Comparison of ENCODE assay signal across 8 cellular contexts in genomic region chr2:42095923-42096408, GRCh38. TPM values are rescaled to one million over a fixed set of nuclear protein-coding genes. Genes with fewer than 3 reads are reported as not detected.
DNase-seq lines count a peak whose midpoint lies in the region; ATAC-seq, FAIRE-seq and TF ChIP-seq lines count a peak whose summit lies in the region.

No MANE protein-coding gene starts in this region.

- no peaks in the 10 kb centered on the region for H4K20me1 ChIP-seq in HepG2 (ENCODE audit: insufficient read depth, low read length)

- no peaks in the 10 kb centered on the region for H3K36me3 ChIP-seq in HepG2 (replicated peaks in 1 of 2; ENCODE audit: control insufficient read depth in 1 of 2, insufficient read depth in 2 of 2, low read length in 2 of 2)

- ATAC-seq in HepG2, result peak; percentile 20
- ATAC-seq in HG03521 (IDR thresholded peaks at IDR 0.05; ENCODE audit: unreplicated experiment), result no peak

- no peak overlapping the region for H3K4me3 ChIP-seq in HepG2 (replicated peaks in 1 of 3; ENCODE audit: insufficient read depth in 1 of 3, low read depth in 2 of 3, low read length in 3 of 3)

- intact Hi-C loops in HepG2 (cut with micrococcal nuclease; ENCODE audit: unreplicated experiment), result loop anchor here (1.0 to 2.0 kb wide), 4 partner anchors 41 to 142 kb away; partner anchors contain the start of gene EML4

- no peak overlapping the region for H2AFZ ChIP-seq in HepG2 (ENCODE audit: low read length)

- H3K27ac ChIP-seq in caudate nucleus (ENCODE audit: low read depth, low read length), result no peak overlapping the region
- peak overlapping the region; percentile 1 for H3K27ac ChIP-seq in HepG2 (ENCODE audit: extremely low read length, insufficient read depth, low read length)

- peaks cover 48% of the 10 kb centered on the region for H3K79me2 ChIP-seq in HepG2 (ENCODE audit: insufficient read depth, low read length)

- 0 out of 4 replicates have a peak, but pooled peaks of 1 of the 2 experiments have one; percentile 58 for TF ChIP-seq EP300 in HepG2 (IDR thresholded peaks at IDR 0.05; ENCODE audit: low read depth in 2 of 2, low read length in 2 of 2)
- TF ChIP-seq EP300 in HepG2 (CRISPR knock-in tag; IDR thresholded peaks at IDR 0.05; ENCODE audit: borderline replicate concordance), result no peak; the same call in 1 of the 2 replicates

- no peaks in the 10 kb centered on the region for H3K27me3 ChIP-seq in HepG2 (ENCODE audit: control insufficient read depth in 1 of 2, insufficient read depth in 2 of 2, low read length in 2 of 2)

- CTCF ChIA-PET in HepG2 (lab: Yijun Ruan, JAX; ENCODE audit: low intra/inter-chr PET ratio, low total read pairs), result interaction anchor here (0.8 to 3.6 kb wide), 7 partner anchors 40 to 142 kb away, joined by 3 to 39 read pairs (median 5); no protein-coding TSS in a partner anchor

- peak; percentile 84 for FAIRE-seq in HepG2 (lab: Jason Lieb, UNC)

- peaks cover 8% of the 10 kb centered on the region; the same call in 1 of the 2 replicates for H3K9me3 ChIP-seq in HepG2 (ENCODE audit: low read length)

- POLR2A ChIA-PET in HepG2 (lab: Yijun Ruan, JAX), result interaction anchor here (0.9 to 4.2 kb wide), 5 partner anchors 37 to 99 kb away, joined by 3 to 24 read pairs (median 11); no protein-coding TSS in a partner anchor

- 0 out of 2 replicates have a peak overlapping the region, but pooled peaks have one; percentile 9 for H3K4me2 ChIP-seq in HepG2 (ENCODE audit: low read depth, low read length)

- no TSS peak for BruUV-seq in HepG2 (replicated peaks; lab: Mats Ljungman, UMichigan)

- no peak overlapping the region for H3K9ac ChIP-seq in HepG2 (ENCODE audit: insufficient read depth, low read depth, low read length)

- peaks cover 86% of the 10 kb centered on the region for H3K4me1 ChIP-seq in HepG2 (ENCODE audit: insufficient read depth, low read length)

- no peak for TF ChIP-seq POLR2A in HepG2 (IDR thresholded peaks at IDR 0.05; ENCODE audit: insufficient read depth in 1 of 2, low read depth in 2 of 2, low read length in 2 of 2)

- in situ Hi-C loops in HepG2 (cut with HindIII; ENCODE audit: extremely low pct_ligation_motif_present, low pct_unique_long_range_greater_than_20kb), result loop anchor here (5.0 kb wide), 3 partner anchors 76 to 141 kb away; no protein-coding TSS in a partner anchor

- TF ChIP-seq RAD21 in HepG2 (CRISPR knock-in tag; IDR thresholded peaks at IDR 0.05), result peak; percentile 88

- WGBS in HepG2 (ENCODE audit: low lambda C conversion rate), result 46% methylated on average over 2 of the region's 2 CpGs

- peak; percentile 88 for TF ChIP-seq CTCF in HepG2 (CRISPR knock-in tag; IDR thresholded peaks at IDR 0.05)

- DNase-seq in AG20443 (ENCODE audit: low spot score), result peak; percentile 49
- DNase-seq in H4 (ENCODE audit: low spot score), result peak; percentile 59
- DNase-seq in NCI-H2227 treated with DMSO at 0.1 percent for 48 hours (lab: John Stamatoyannopoulos, UW), result peak; percentile 83
- DNase-seq in activated CD4-positive, CD25-positive, alpha-beta regulatory T cell treated with anti-CD3 and anti-CD28 coated beads, Interleukin-2, amount 50 U/mL, for 16 hours (ENCODE audit: low read depth, low spot score), result peak; percentile 62
- DNase-seq in caudate nucleus (lab: John Stamatoyannopoulos, UW), result peak in 45 of 61 donors; percentile 9 to 88 (median 29)
- DNase-seq in HepG2 (ENCODE audit: low spot score), result peak; percentile 81
- DNase-seq in stimulated activated CD4-positive, alpha-beta T cell treated with anti-CD3 and anti-CD28 coated beads, TNF-alpha, amount 100 ng/mL, for 1 hour (ENCODE audit: low read depth in 3 of 3, low spot score in 1 of 3), result peak; percentile 42 to 65 (median 48)

TF ChIP-seq in HepG2, 621 proteins besides CTCF, POLR2A, EP300 and RAD21 (continues in another document):
- TF ChIP-seq, protein P1, sequence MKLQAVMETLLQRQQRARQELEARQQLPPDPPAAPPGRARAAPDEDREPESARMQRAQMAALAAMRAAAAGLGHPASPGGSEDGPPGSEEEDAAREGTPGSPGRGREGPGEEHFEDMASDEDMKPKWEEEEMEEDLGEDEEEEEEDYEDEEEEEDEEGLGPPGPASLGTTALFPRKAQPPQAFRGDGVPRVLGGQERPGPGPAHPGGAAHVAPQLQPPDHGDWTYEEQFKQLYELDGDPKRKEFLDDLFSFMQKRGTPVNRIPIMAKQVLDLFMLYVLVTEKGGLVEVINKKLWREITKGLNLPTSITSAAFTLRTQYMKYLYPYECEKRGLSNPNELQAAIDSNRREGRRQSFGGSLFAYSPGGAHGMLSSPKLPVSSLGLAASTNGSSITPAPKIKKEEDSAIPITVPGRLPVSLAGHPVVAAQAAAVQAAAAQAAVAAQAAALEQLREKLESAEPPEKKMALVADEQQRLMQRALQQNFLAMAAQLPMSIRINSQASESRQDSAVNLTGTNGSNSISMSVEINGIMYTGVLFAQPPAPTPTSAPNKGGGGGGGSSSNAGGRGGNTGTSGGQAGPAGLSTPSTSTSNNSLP (IDR thresholded peaks at IDR 0.05; ENCODE audit: low read depth, low read length), result peak; percentile 69

RNA-seq across cellular contexts. Expression of gene PKDCC, which starts 48.1 kb away (rescaled TPM):
- total RNA-seq in H4 (2014; rRNA removed; shearing (Covaris generic)), result 10.2 and 17.2 TPM in 2 replicates
- total RNA-seq in HepG2 (2016; rRNA removed; fragmentation: Illumina TruSeq; extraction: Trizol), result 28.5 and 52.6 TPM in 2 replicates
- 29.8 and 32.7 TPM in 2 replicates for total RNA-seq in HepG2 (2016; cell fraction: cytosol; rRNA removed; fragmentation: Illumina TruSeq; extraction: Trizol; ENCODE audit: low read depth)
- total RNA-seq in HepG2 (2016; cell fraction: insoluble cytoplasmic fraction; rRNA removed; fragmentation: Illumina TruSeq; extraction: Trizol), result 26.0 and 48.3 TPM in 2 replicates
- total RNA-seq in HepG2 (2016; cell fraction: membrane; rRNA removed; fragmentation: Illumina TruSeq; extraction: Trizol), result 54.4 and 56.9 TPM in 2 replicates
- 54.4 and 55.1 TPM in 2 replicates for total RNA-seq in HepG2 (2016; cell fraction: nucleus; rRNA removed; fragmentation: Illumina TruSeq; extraction: Trizol)
- 58.8 and 61.3 TPM in 2 replicates for polyA plus RNA-seq in HepG2 (2011; rRNA removed)
- polyA plus RNA-seq in HepG2 (2011; cell fraction: cytosol; rRNA removed), result 38.5 and 60.7 TPM in 2 replicates
- 143 and 171 TPM in 2 replicates for polyA plus RNA-seq in HepG2 (2011; cell fraction: nucleus; rRNA removed)
- 40.4 and 41.4 TPM in 2 replicates for polyA plus RNA-seq in HepG2 (2012)
- polyA plus RNA-seq in HepG2 (2016; cell fraction: cytosol; fragmentation: Illumina TruSeq; extraction: Trizol; ENCODE audit: low read depth), result 17.4 and 18.8 TPM in 2 replicates
- polyA plus RNA-seq in HepG2 (2016; cell fraction: insoluble cytoplasmic fraction; fragmentation: Illumina TruSeq; extraction: Trizol; ENCODE audit: low read depth), result 22.6 and 27.6 TPM in 2 replicates
- 33.9 and 35.9 TPM in 2 replicates for polyA plus RNA-seq in HepG2 (2016; cell fraction: membrane; fragmentation: Illumina TruSeq; extraction: Trizol; ENCODE audit: low read depth)
- polyA plus RNA-seq in HepG2 (2016; cell fraction: nucleus; fragmentation: Illumina TruSeq; extraction: Trizol; ENCODE audit: insufficient read depth, low read depth), result 102 and 113 TPM in 2 replicates
- polyA minus RNA-seq in HepG2 (2011; rRNA and poly(A)+ RNA removed; ENCODE audit: low replicate concordance), result 71.1 and 76.2 TPM in 2 replicates
- 18.8 and 24.4 TPM in 2 replicates for polyA minus RNA-seq in HepG2 (2011; cell fraction: cytosol; rRNA and poly(A)+ RNA removed)
- polyA minus RNA-seq in HepG2 (2011; cell fraction: nucleus; rRNA and poly(A)+ RNA removed), result 23.2 and 26.8 TPM in 2 replicates

Comparison
In these comparisons a context has a peak if more than half of its experiments do, and no peak if none do; other contexts are left out.
1. DNase-seq: peak in every context shown above with its lines; median percentile 83 in NCI-H2227 treated with DMSO at 0.1 percent for 48 hours; 81 in HepG2; 62 in activated CD4-positive, CD25-positive, alpha-beta regulatory T cell treated with anti-CD3 and anti-CD28 coated beads, Interleukin-2, amount 50 U/mL, for 16 hours; 59 in H4; 49 in AG20443; 48 in stimulated activated CD4-positive, alpha-beta T cell treated with anti-CD3 and anti-CD28 coated beads, TNF-alpha, amount 100 ng/mL, for 1 hour; 29 in caudate nucleus.